ENCODE assay signal across 1 cellular context in the genomic region with DNA sequence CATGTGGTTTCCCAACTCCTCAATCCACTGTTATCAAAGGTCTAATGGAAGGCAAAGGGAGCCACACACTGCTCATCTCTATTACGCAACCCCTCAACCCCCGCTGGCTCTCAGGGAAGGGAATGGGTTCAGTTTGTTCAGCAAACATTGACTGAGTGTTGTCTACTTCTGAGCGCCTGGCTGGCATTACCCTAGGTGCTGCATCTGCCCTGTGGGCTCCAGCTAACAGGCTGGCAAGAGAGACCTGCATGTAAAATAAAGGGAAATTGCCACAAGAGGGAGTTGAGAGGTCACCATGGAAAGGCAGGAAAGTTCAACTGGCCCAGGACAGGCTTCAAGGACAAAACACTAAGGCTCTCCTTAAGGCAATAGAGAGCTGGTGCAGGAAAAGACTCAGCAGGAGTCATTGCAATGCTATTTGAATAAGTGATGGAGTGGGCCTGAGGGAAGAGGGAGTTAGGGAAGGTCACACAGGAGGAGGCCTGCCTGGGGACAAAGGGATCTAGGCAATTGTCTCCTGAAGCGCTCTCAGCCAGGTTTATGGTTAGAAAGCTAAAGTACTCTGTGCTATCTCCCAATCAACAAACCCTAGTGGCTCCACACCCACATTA.
TF ChIP-seq lines count a peak whose summit lies in the region.

No MANE protein-coding gene starts in this region.

TF ChIP-seq in HepG2, 621 proteins besides CTCF, POLR2A, EP300 and RAD21 (continued from another document and continues in another):
- TF ChIP-seq ZHX1 (CRISPR knock-in tag; IDR thresholded peaks at IDR 0.05; ENCODE audit: low read depth) (no peak), ZNF510 (CRISPR knock-in tag; IDR thresholded peaks at IDR 0.05; ENCODE audit: low read depth) (no peak), ZNF230 (CRISPR knock-in tag; IDR thresholded peaks at IDR 0.05) (no peak), CEBPG (CRISPR knock-in tag; IDR thresholded peaks at IDR 0.05) (peak; percentile 99), ZNF841 (CRISPR knock-in tag; IDR thresholded peaks at IDR 0.05; ENCODE audit: borderline replicate concordance) (no peak), ZNF629 (CRISPR knock-in tag; conservative IDR thresholded peaks at IDR 0.05) (peak; percentile 86), DMAP1 (CRISPR knock-in tag; IDR thresholded peaks at IDR 0.05) (no peak; the same call in 1 of the 2 replicates), ELK4 (CRISPR knock-in tag; IDR thresholded peaks at IDR 0.05; ENCODE audit: borderline replicate concordance) (no peak), ZNF678 (CRISPR knock-in tag; IDR thresholded peaks at IDR 0.05) (no peak), EED (CRISPR knock-in tag; IDR thresholded peaks at IDR 0.05) (peak; percentile 62; the same call in 1 of the 2 replicates), MBD4 (IDR thresholded peaks at IDR 0.05; ENCODE audit: borderline replicate concordance, low read length) (no peak), CSRNP2 (CRISPR knock-in tag; conservative IDR thresholded peaks at IDR 0.05; ENCODE audit: low read depth) (no peak), PRMT3 (CRISPR knock-in tag; IDR thresholded peaks at IDR 0.05; ENCODE audit: borderline replicate concordance, low read depth) (no peak), SALL1 (CRISPR knock-in tag; IDR thresholded peaks at IDR 0.05) (peak; percentile 89), POLR2AphosphoS2 (IDR thresholded peaks at IDR 0.05; ENCODE audit: low read depth, low read length) (no peak), SRSF1 (optimal IDR thresholded peaks at IDR 0.05; ENCODE audit: low read depth, low read length) (no peak), ZBTB21 (CRISPR knock-in tag; IDR thresholded peaks at IDR 0.05) (no peak), ATF6 (CRISPR knock-in tag; conservative IDR thresholded peaks at IDR 0.05) (no peak), ZNF788 (CRISPR knock-in tag; IDR thresholded peaks at IDR 0.05; ENCODE audit: borderline replicate concordance) (peak; percentile 94), ZNF576 (CRISPR knock-in tag; IDR thresholded peaks at IDR 0.05) (0 out of 2 replicates have a peak, but pooled peaks have one; percentile 61), BCL6 (CRISPR knock-in tag; IDR thresholded peaks at IDR 0.05) (peak; percentile 68), TCF12 (IDR thresholded peaks at IDR 0.05) (no peak), TCF12 (CRISPR knock-in tag; IDR thresholded peaks at IDR 0.05) (no peak), RELA (CRISPR knock-in tag; IDR thresholded peaks at IDR 0.05) (no peak), TCF7 (IDR thresholded peaks at IDR 0.05; ENCODE audit: low read depth) (no peak), ZNF326 (CRISPR knock-in tag; IDR thresholded peaks at IDR 0.05; ENCODE audit: borderline replicate concordance) (no peak), ZBTB43 (CRISPR knock-in tag; conservative IDR thresholded peaks at IDR 0.05) (no peak), ZNF839 (CRISPR knock-in tag; IDR thresholded peaks at IDR 0.05; ENCODE audit: borderline replicate concordance) (no peak), ZFP82 (CRISPR knock-in tag; IDR thresholded peaks at IDR 0.05; ENCODE audit: borderline replicate concordance) (no peak), ZNF329 (CRISPR knock-in tag; IDR thresholded peaks at IDR 0.05; ENCODE audit: low read depth) (peak; percentile 62; the same call in 1 of the 2 replicates), EEA1 (CRISPR knock-in tag; IDR thresholded peaks at IDR 0.05; ENCODE audit: borderline replicate concordance) (no peak), NFE2L1 (CRISPR knock-in tag; IDR thresholded peaks at IDR 0.05; ENCODE audit: borderline replicate concordance) (no peak), ZNF816 (CRISPR knock-in tag; IDR thresholded peaks at IDR 0.05; ENCODE audit: borderline replicate concordance) (no peak), CEBPB (IDR thresholded peaks at IDR 0.05; ENCODE audit: borderline replicate concordance, low read depth, low read length) (peak; percentile 100), CREM (IDR thresholded peaks at IDR 0.05) (no peak), CREM (CRISPR knock-in tag; IDR thresholded peaks at IDR 0.05) (no peak), MTA3 (CRISPR knock-in tag; IDR thresholded peaks at IDR 0.05) (no peak)
- TF ChIP-seq, protein P1, sequence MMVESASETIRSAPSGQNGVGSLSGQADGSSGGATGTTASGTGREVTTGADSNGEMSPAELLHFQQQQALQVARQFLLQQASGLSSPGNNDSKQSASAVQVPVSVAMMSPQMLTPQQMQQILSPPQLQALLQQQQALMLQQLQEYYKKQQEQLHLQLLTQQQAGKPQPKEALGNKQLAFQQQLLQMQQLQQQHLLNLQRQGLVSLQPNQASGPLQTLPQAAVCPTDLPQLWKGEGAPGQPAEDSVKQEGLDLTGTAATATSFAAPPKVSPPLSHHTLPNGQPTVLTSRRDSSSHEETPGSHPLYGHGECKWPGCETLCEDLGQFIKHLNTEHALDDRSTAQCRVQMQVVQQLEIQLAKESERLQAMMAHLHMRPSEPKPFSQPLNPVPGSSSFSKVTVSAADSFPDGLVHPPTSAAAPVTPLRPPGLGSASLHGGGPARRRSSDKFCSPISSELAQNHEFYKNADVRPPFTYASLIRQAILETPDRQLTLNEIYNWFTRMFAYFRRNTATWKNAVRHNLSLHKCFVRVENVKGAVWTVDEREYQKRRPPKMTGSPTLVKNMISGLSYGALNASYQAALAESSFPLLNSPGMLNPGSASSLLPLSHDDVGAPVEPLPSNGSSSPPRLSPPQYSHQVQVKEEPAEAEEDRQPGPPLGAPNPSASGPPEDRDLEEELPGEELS (CRISPR knock-in tag; IDR thresholded peaks at IDR 0.05), result peak; percentile 64
- TF ChIP-seq, protein P2, sequence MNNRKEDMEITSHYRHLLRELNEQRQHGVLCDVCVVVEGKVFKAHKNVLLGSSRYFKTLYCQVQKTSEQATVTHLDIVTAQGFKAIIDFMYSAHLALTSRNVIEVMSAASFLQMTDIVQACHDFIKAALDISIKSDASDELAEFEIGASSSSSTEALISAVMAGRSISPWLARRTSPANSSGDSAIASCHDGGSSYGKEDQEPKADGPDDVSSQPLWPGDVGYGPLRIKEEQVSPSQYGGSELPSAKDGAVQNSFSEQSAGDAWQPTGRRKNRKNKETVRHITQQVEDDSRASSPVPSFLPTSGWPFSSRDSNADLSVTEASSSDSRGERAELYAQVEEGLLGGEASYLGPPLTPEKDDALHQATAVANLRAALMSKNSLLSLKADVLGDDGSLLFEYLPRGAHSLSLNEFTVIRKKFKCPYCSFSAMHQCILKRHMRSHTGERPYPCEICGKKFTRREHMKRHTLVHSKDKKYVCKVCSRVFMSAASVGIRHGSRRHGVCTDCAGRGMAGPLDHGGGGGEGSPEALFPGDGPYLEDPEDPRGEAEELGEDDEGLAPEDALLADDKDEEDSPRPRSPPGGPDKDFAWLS (CRISPR knock-in tag; IDR thresholded peaks at IDR 0.05; ENCODE audit: borderline replicate concordance), result no peak
- TF ChIP-seq, protein P3, sequence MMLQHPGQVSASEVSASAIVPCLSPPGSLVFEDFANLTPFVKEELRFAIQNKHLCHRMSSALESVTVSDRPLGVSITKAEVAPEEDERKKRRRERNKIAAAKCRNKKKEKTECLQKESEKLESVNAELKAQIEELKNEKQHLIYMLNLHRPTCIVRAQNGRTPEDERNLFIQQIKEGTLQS (CRISPR knock-in tag; IDR thresholded peaks at IDR 0.05), result no peak
- TF ChIP-seq, protein P4, sequence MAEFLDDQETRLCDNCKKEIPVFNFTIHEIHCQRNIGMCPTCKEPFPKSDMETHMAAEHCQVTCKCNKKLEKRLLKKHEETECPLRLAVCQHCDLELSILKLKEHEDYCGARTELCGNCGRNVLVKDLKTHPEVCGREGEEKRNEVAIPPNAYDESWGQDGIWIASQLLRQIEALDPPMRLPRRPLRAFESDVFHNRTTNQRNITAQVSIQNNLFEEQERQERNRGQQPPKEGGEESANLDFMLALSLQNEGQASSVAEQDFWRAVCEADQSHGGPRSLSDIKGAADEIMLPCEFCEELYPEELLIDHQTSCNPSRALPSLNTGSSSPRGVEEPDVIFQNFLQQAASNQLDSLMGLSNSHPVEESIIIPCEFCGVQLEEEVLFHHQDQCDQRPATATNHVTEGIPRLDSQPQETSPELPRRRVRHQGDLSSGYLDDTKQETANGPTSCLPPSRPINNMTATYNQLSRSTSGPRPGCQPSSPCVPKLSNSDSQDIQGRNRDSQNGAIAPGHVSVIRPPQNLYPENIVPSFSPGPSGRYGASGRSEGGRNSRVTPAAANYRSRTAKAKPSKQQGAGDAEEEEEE (CRISPR knock-in tag; IDR thresholded peaks at IDR 0.05; ENCODE audit: borderline replicate concordance), result no peak
